1 cellular context compared by ENCODE assay signal in the genomic region with DNA sequence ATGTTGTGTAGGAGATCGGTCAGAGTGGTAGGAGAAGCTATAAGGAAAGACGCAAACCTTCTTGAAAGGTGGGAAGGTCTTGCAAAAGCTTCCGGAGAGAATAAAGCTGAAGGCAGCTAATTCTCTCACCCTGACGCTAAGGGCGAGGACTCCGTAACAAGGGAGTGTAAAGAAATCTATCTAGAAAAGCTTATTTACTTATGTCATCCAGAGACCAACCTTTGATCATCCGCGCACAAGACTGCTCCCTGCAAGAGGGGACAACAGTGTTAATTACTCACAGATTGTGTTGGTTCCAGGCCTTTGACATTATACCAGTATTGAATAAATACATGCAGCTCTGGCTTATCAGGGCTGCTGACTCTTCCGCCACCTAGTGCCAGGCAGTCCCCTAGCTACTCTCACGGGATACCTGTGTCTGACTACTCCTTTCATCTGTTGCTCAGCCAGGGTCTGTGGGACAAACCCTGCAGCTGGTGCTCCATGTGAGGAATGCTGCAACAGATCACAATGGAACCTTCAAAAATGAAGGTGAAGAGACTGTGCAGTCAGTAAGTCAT.
TF ChIP-seq lines count a peak whose summit lies in the region.

No MANE protein-coding gene starts in this region.

TF ChIP-seq in H1, 55 proteins besides CTCF, POLR2A, EP300 and RAD21 (continued from another document):
- TF ChIP-seq, protein P1, sequence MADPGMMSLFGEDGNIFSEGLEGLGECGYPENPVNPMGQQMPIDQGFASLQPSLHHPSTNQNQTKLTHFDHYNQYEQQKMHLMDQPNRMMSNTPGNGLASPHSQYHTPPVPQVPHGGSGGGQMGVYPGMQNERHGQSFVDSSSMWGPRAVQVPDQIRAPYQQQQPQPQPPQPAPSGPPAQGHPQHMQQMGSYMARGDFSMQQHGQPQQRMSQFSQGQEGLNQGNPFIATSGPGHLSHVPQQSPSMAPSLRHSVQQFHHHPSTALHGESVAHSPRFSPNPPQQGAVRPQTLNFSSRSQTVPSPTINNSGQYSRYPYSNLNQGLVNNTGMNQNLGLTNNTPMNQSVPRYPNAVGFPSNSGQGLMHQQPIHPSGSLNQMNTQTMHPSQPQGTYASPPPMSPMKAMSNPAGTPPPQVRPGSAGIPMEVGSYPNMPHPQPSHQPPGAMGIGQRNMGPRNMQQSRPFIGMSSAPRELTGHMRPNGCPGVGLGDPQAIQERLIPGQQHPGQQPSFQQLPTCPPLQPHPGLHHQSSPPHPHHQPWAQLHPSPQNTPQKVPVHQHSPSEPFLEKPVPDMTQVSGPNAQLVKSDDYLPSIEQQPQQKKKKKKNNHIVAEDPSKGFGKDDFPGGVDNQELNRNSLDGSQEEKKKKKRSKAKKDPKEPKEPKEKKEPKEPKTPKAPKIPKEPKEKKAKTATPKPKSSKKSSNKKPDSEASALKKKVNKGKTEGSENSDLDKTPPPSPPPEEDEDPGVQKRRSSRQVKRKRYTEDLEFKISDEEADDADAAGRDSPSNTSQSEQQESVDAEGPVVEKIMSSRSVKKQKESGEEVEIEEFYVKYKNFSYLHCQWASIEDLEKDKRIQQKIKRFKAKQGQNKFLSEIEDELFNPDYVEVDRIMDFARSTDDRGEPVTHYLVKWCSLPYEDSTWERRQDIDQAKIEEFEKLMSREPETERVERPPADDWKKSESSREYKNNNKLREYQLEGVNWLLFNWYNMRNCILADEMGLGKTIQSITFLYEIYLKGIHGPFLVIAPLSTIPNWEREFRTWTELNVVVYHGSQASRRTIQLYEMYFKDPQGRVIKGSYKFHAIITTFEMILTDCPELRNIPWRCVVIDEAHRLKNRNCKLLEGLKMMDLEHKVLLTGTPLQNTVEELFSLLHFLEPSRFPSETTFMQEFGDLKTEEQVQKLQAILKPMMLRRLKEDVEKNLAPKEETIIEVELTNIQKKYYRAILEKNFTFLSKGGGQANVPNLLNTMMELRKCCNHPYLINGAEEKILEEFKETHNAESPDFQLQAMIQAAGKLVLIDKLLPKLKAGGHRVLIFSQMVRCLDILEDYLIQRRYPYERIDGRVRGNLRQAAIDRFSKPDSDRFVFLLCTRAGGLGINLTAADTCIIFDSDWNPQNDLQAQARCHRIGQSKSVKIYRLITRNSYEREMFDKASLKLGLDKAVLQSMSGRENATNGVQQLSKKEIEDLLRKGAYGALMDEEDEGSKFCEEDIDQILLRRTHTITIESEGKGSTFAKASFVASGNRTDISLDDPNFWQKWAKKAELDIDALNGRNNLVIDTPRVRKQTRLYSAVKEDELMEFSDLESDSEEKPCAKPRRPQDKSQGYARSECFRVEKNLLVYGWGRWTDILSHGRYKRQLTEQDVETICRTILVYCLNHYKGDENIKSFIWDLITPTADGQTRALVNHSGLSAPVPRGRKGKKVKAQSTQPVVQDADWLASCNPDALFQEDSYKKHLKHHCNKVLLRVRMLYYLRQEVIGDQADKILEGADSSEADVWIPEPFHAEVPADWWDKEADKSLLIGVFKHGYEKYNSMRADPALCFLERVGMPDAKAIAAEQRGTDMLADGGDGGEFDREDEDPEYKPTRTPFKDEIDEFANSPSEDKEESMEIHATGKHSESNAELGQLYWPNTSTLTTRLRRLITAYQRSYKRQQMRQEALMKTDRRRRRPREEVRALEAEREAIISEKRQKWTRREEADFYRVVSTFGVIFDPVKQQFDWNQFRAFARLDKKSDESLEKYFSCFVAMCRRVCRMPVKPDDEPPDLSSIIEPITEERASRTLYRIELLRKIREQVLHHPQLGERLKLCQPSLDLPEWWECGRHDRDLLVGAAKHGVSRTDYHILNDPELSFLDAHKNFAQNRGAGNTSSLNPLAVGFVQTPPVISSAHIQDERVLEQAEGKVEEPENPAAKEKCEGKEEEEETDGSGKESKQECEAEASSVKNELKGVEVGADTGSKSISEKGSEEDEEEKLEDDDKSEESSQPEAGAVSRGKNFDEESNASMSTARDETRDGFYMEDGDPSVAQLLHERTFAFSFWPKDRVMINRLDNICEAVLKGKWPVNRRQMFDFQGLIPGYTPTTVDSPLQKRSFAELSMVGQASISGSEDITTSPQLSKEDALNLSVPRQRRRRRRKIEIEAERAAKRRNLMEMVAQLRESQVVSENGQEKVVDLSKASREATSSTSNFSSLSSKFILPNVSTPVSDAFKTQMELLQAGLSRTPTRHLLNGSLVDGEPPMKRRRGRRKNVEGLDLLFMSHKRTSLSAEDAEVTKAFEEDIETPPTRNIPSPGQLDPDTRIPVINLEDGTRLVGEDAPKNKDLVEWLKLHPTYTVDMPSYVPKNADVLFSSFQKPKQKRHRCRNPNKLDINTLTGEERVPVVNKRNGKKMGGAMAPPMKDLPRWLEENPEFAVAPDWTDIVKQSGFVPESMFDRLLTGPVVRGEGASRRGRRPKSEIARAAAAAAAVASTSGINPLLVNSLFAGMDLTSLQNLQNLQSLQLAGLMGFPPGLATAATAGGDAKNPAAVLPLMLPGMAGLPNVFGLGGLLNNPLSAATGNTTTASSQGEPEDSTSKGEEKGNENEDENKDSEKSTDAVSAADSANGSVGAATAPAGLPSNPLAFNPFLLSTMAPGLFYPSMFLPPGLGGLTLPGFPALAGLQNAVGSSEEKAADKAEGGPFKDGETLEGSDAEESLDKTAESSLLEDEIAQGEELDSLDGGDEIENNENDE (IDR thresholded peaks at IDR 0.05; ENCODE audit: insufficient replicate concordance, low read length): no peak
- TF ChIP-seq CHD1 (IDR thresholded peaks at IDR 0.05; ENCODE audit: low read depth, low read length) (no peak), PHF8 (conservative IDR thresholded peaks at IDR 0.05; ENCODE audit: low read depth, low read length) (no peak), CREB1 (IDR thresholded peaks at IDR 0.05) (no peak), KDM1A (IDR thresholded peaks at IDR 0.05; ENCODE audit: borderline replicate concordance, low read length) (no peak), CHD2 (IDR thresholded peaks at IDR 0.05; ENCODE audit: low read length) (no peak), HDAC2 (IDR thresholded peaks at IDR 0.05; ENCODE audit: borderline replicate concordance in 1 of 2, low read depth in 2 of 2, low read length in 2 of 2) (no peak), EGR1 (IDR thresholded peaks at IDR 0.05; ENCODE audit: borderline replicate concordance, low read depth, low read length) (no peak), EZH2 (IDR thresholded peaks at IDR 0.05; ENCODE audit: low read depth, low read length, severe bottlenecking) (no peak)
- TF ChIP-seq, protein P2, sequence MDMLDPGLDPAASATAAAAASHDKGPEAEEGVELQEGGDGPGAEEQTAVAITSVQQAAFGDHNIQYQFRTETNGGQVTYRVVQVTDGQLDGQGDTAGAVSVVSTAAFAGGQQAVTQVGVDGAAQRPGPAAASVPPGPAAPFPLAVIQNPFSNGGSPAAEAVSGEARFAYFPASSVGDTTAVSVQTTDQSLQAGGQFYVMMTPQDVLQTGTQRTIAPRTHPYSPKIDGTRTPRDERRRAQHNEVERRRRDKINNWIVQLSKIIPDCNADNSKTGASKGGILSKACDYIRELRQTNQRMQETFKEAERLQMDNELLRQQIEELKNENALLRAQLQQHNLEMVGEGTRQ (IDR thresholded peaks at IDR 0.05; ENCODE audit: low read length): no peak
